17 cellular contexts compared by ENCODE assay signal in the genomic region with DNA sequence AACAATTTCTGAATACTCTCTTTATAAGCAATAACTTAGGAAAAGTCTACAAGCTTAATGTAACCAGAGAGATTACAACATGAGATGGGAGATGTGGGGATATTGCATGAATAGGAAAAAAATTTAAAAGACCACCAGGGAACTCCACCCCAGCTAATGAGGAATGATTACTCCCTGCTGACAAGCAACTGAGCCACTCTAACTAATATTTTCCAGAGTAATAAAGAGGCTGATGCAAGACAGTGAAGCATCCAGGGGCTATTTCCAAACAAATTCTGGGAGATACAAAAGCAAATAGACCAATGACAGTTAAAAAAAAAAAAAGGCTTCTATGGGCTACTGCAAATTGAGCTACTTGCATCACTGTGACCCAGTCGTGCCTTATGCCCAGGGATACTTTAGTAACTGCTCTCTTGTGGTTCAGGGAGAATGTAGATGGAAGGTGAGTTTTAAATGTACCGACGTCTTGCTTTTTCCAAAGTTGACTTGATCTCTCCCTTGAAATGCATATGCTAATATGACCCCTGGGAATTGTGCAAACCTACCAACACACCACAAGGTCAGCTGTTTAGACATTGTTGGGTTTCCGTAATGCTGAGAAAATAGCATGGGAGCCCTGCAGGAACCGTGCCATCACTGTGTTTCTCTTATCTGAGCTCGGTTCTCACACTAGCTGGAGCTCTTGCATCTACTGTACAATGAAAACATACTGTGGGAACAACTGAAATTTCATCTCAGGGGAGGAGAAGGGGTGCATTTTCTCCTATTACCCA.
DNase-seq lines count a peak whose midpoint lies in the region; ATAC-seq lines count a peak whose summit lies in the region.
"Had no signal": no experiment of that assay in that cellular context is flagged by ENCODE, and none has a peak within 500 bp of the region (broad histone marks: within the 10 kb centered on the region; RNA-seq: fewer than 3 reads in every experiment).

No MANE protein-coding gene starts in this region.

- intact Hi-C loops in sciatic nerve (cut with DNase I), result no loop called here

- DNase-seq in DMS79 treated with DMSO at 0.1 percent for 48 hours (lab: John Stamatoyannopoulos, UW), result peak; percentile 37
- DNase-seq in DMS79 (lab: John Stamatoyannopoulos, UW), result no peak
- DNase-seq in MV-4-11 (lab: John Stamatoyannopoulos, UW), result peak; percentile 55
- peak; percentile 45 for DNase-seq in dedifferentiated amniotic fluid mesenchymal stem cell (ENCODE audit: extremely low spot score)
- no peak for DNase-seq in sciatic nerve (ENCODE audit: low spot score)
- no peak for DNase-seq in anterior cingulate cortex (lab: John Stamatoyannopoulos, UW)
- DNase-seq in cerebellum (ENCODE audit: low spot score), result no peak
- DNase-seq: activated CD4-positive, alpha-beta T cell treated with anti-CD3 and anti-CD28 coated beads for 1 hour; activated CD8-positive, alpha-beta memory T cell treated with anti-CD3 and anti-CD28 coated beads, Interleukin-2, amount 50 U/mL, for 48 hours; activated naive CD4-positive, alpha-beta T cell treated with anti-CD3 and anti-CD28 coated beads, Interleukin-2, amount 50 U/mL, for 16 hours; islet precursor cell; NCI-H1930; NCI-H526 treated with DMSO at 0.1 percent for 48 hours; occipital lobe; RPMI8226; T-cell had no signal

- ATAC-seq in sciatic nerve (peak; percentile 86), GM18511 (IDR thresholded peaks at IDR 0.05; ENCODE audit: unreplicated experiment) (no peak)
- ATAC-seq: T-cell had no signal

Comparison
In these comparisons a context has a peak if more than half of its experiments do, and no peak if none do; other contexts are left out.
1. DNase-seq: peak in DMS79 treated with DMSO at 0.1 percent for 48 hours (single experiment), MV-4-11 (single experiment) and dedifferentiated amniotic fluid mesenchymal stem cell (single experiment); none in DMS79 (single experiment), sciatic nerve (single experiment), anterior cingulate cortex (0 of 58) and cerebellum (single experiment).